12 cellular contexts compared by ENCODE assay signal in the genomic region with DNA sequence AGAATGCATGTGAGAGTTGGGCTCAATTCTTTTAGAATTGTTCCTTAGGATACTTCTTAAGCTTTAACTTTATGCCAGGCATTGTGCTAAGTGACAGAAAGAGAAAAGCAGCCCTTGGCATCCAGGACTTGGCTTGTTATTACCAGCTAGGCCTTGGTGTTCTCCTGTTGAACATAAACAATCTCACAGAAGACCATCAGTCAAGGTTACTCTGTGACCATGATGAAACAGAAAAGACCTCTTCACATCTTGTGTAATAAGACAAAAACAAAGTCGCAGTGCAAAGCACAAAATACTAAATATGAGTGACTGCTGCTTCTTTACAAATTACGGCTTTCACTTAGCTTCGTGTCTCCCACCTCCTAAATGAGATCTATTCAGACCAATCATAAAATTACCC.
"Had no signal": no experiment of that assay in that cellular context is flagged by ENCODE, and none has a peak within 500 bp of the region (broad histone marks: within the 10 kb centered on the region; RNA-seq: fewer than 3 reads in every experiment).

No MANE protein-coding gene starts in this region.

- H3K27ac ChIP-seq: heart right ventricle, right atrium auricular region had no signal

- H3K9me3 ChIP-seq: heart right ventricle, ovary, right atrium auricular region had no signal

- H3K4me3 ChIP-seq: heart right ventricle, ovary, right atrium auricular region had no signal

- H3K27me3 ChIP-seq: heart right ventricle, ovary, right atrium auricular region had no signal

- H3K36me3 ChIP-seq: heart right ventricle, ovary, right atrium auricular region had no signal

- ATAC-seq: heart right ventricle, left lobe of liver, natural killer cell had no signal

- DNase-seq: effector memory CD4-positive, alpha-beta T cell; heart right ventricle; hypothalamus; natural killer cell; nucleus accumbens; small intestine; stimulated activated CD4-positive, alpha-beta T cell treated with anti-CD3 and anti-CD28 coated beads, Interleukin-2, amount 100 ng/mL, for 48 hours; stimulated activated naive CD4-positive, alpha-beta T cell treated with Interleukin-2 at 50 U/mL for 16 hours; trophoblast cell had no signal
